8 cellular contexts compared by ENCODE assay signal in the genomic region with DNA sequence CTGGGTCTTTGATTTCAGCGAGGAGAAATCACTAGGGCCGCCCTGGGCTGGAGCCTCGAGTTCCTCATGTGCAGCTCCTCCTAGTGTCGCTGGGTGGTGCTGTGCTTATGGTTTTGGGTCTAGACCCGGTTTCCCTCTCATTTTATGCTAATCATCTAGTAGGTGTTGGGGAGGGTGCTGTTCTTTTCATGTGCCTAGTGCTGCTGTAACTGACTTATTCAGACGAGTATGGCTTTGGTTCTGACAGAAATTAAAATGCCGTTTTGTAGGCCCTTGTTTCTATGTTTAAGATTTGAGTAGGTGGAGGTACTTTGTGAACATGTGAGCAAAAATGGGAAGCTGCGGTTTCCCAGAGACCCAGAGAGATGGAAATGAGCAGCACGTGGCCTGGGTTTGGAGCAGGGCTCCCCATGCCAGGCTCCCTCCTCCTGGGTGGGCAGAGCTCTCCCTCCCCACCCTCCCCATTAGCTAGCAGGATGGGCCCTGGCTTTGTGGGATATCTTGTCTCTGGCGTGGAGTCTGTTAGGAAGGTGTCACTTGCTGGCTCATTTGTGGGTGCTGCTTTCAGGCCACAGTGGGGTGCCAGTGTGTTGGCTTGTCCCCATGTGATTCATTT.
DNase-seq lines count a peak whose midpoint lies in the region; ATAC-seq and TF ChIP-seq lines count a peak whose summit lies in the region.

No MANE protein-coding gene starts in this region.

- H3K4me3 Mint-ChIP-seq in T-helper 2 cell treated with Interferon-gamma antibody and Interleukin-4, amounts not matched to agents 5 μg/mL and 100 μg/mL, for 36 hours = no peak overlapping the region
- H3K4me3 Mint-ChIP-seq in MCF 10A (ENCODE audit: unreplicated experiment) = no peak overlapping the region

- intact Hi-C loops in A673 (cut with micrococcal nuclease; ENCODE audit: unreplicated experiment) = loop anchor here (1.0 to 10.0 kb wide), 3 partner anchors 143 to 821 kb away; no protein-coding TSS in a partner anchor
- intact Hi-C loops in MCF 10A (cut with micrococcal nuclease) = loop anchor here (1.0 to 2.0 kb wide), 3 partner anchors 79 to 402 kb away; no protein-coding TSS in a partner anchor

- peaks cover 35% of the 10 kb centered on the region for H3K36me3 Mint-ChIP-seq in T-helper 2 cell treated with Interferon-gamma antibody and Interleukin-4, amounts not matched to agents 5 μg/mL and 100 μg/mL, for 36 hours (ENCODE audit: low read depth)
- no peaks in the 10 kb centered on the region for H3K36me3 Mint-ChIP-seq in MCF 10A (ENCODE audit: insufficient read depth, unreplicated experiment)

- peak; percentile 91 for TF ChIP-seq CTCF in A673 (conservative IDR thresholded peaks at IDR 0.05; ENCODE audit: low read depth, low read length)
- TF ChIP-seq CTCF in MCF 10A (IDR thresholded peaks at IDR 0.05; ENCODE audit: unreplicated experiment) = peak; percentile 85

- CTCF ChIA-PET in A673 (lab: Charles Lee) (interaction anchor here (0.6 to 1.6 kb wide), 3 partner anchors 8 to 405 kb away, joined by 3 to 15 read pairs (median 4); no protein-coding TSS in a partner anchor), MCF 10A (lab: Yijun Ruan, JAX) (interaction anchor here (0.7 to 14.2 kb wide), 35 partner anchors 8 to 801 kb away, joined by 3 to 310 read pairs (median 4); partner anchors contain the start of genes CDC14A and FRRS1)

- peaks cover 17% of the 10 kb centered on the region for H3K4me1 Mint-ChIP-seq in T-helper 2 cell treated with Interferon-gamma antibody and Interleukin-4, amounts not matched to agents 5 μg/mL and 100 μg/mL, for 36 hours (ENCODE audit: low read depth)
- H3K4me1 Mint-ChIP-seq in MCF 10A (ENCODE audit: insufficient read depth, unreplicated experiment) = peaks cover 7% of the 10 kb centered on the region

- peaks cover 11% of the 10 kb centered on the region for H3K4me1 ChIP-seq in A673 (ENCODE audit: insufficient read depth, low read length, poor library complexity, severe bottlenecking)

- ATAC-seq in GM18498 (IDR thresholded peaks at IDR 0.05; ENCODE audit: unreplicated experiment) (peak; percentile 90), HG02798 (IDR thresholded peaks at IDR 0.05; ENCODE audit: poor library complexity, unreplicated experiment) (peak; percentile 91)

- POLR2A ChIA-PET in A673 (lab: Charles Lee; ENCODE audit: low non-redundant PET) (no interaction called here), MCF 10A (lab: Yijun Ruan, JAX) (interaction anchor here (0.6 kb wide), 2 partner anchors 413 to 635 kb away, joined by 3 read pairs; no protein-coding TSS in a partner anchor)

- no peaks in the 10 kb centered on the region for H3K36me3 ChIP-seq in A673 (ENCODE audit: insufficient read depth, low read length, poor library complexity, severe bottlenecking)

- no peak overlapping the region for H3K4me3 ChIP-seq in A673 (ENCODE audit: low read depth, low read length, poor library complexity, severe bottlenecking)

- H3K9me3 ChIP-seq in A673 (ENCODE audit: low read depth, low read length, poor library complexity, severe bottlenecking) = no peaks in the 10 kb centered on the region

- DNase-seq in A673 (ENCODE audit: low spot score) = peak; percentile 79
- DNase-seq in NCI-H1105 treated with DMSO at 0.1 percent for 48 hours (lab: John Stamatoyannopoulos, UW) = peak; percentile 54
- DNase-seq in T-helper 2 cell treated with Interferon-gamma antibody and Interleukin-4, amounts not matched to agents 5 μg/mL and 100 μg/mL, for 36 hours (ENCODE audit: low spot score) = peak; percentile 40
- peak; percentile 77 for DNase-seq in MCF 10A (ENCODE audit: unreplicated experiment)
- DNase-seq in islet precursor cell = peak; percentile 72
- DNase-seq in stimulated activated CD4-positive, alpha-beta T cell treated with anti-CD3 and anti-CD28 coated beads, Interleukin-2, amount 100 ng/mL, for 24 hours = peak; percentile 65 to 67

- H3K27ac ChIP-seq in A673 (ENCODE audit: low read depth, low read length, poor library complexity, severe bottlenecking) = no peak overlapping the region

- H3K27me3 Mint-ChIP-seq in T-helper 2 cell treated with Interferon-gamma antibody and Interleukin-4, amounts not matched to agents 5 μg/mL and 100 μg/mL, for 36 hours (ENCODE audit: low read depth) = no peaks in the 10 kb centered on the region
- no peaks in the 10 kb centered on the region for H3K27me3 Mint-ChIP-seq in MCF 10A (ENCODE audit: insufficient read depth, unreplicated experiment)

- peak overlapping the region; percentile 62 for H3K27ac Mint-ChIP-seq in T-helper 2 cell treated with Interferon-gamma antibody and Interleukin-4, amounts not matched to agents 5 μg/mL and 100 μg/mL, for 36 hours
- no peak overlapping the region for H3K27ac Mint-ChIP-seq in MCF 10A (ENCODE audit: low read depth, unreplicated experiment)

- BruUV-seq in A673 (replicated peaks; lab: Mats Ljungman, UMichigan) (no TSS peak), MCF 10A (replicated peaks; lab: Mats Ljungman, UMichigan) (no TSS peak)

- no peaks in the 10 kb centered on the region for H3K27me3 ChIP-seq in A673 (replicated peaks; ENCODE audit: insufficient read depth, low read depth, low read length, poor library complexity)

- no peaks in the 10 kb centered on the region for H3K9me3 Mint-ChIP-seq in T-helper 2 cell treated with Interferon-gamma antibody and Interleukin-4, amounts not matched to agents 5 μg/mL and 100 μg/mL, for 36 hours
- no peaks in the 10 kb centered on the region for H3K9me3 Mint-ChIP-seq in MCF 10A (ENCODE audit: unreplicated experiment)
